In the genomic region with DNA sequence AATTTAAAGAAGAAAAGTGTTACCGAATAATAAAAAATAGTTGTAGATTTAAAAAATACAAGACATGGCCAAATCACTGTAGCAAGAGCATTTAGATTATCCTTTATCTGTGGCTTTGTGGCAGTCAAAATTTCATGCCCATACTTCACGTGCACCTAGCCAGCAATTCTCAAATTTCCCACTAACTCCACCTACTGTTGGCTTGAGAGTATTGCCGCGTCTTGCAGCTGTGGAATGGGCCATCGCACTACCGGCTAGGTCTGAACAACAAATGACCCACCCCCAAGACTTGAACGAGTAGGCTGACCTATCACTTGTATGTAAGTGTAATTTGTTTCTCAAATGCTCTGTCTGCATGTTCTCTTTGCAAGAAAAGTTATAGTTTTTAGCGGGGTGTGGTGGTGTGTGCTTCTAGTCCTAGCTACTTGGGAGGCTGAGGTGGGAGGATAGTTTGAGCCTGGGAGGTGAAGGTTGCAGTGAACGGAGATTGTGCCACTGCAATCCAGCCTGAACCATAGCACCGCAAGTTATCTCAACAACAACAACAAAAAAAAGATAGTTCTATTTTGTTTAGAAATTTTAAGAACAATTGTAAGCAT, we compare ENCODE assay signal across 9 cellular contexts. TPM values are rescaled to one million over a fixed set of nuclear protein-coding genes. Genes with fewer than 3 reads are reported as not detected.
DNase-seq lines count a peak whose midpoint lies in the region; ATAC-seq, FAIRE-seq and TF ChIP-seq lines count a peak whose summit lies in the region.
"Had no signal": no experiment of that assay in that cellular context is flagged by ENCODE, and none has a peak within 500 bp of the region (broad histone marks: within the 10 kb centered on the region; RNA-seq: fewer than 3 reads in every experiment).

No MANE protein-coding gene starts in this region.

- H3K18ac ChIP-seq in H1 (ENCODE audit: extremely low read depth, low read length): no peak overlapping the region

- H2BK20ac ChIP-seq in H1 (ENCODE audit: low read length): no peak overlapping the region

- H2BK15ac ChIP-seq in H1 (ENCODE audit: low read length): no peak overlapping the region

- H3K4ac ChIP-seq in H1 (replicated peaks; ENCODE audit: insufficient read length, low read depth, low read length): no peak overlapping the region

- H2BK12ac ChIP-seq in H1 (ENCODE audit: low read depth, low read length): no peak overlapping the region

- H3K79me1 ChIP-seq in H1 (ENCODE audit: low read depth, low read length): no peaks in the 10 kb centered on the region

- BruUV-seq in Panc1 (replicated peaks; lab: Mats Ljungman, UMichigan): no TSS peak

- FAIRE-seq in H1 (lab: Jason Lieb, UNC) (peak; percentile 66), pancreas (lab: Jason Lieb, UNC) (no peak)

- H3K27me3 ChIP-seq in Panc1 (ENCODE audit: control insufficient read depth, insufficient read depth, low read length) (no peaks in the 10 kb centered on the region), H1 (replicated peaks in 1 of 4; ENCODE audit: control insufficient read depth in 3 of 4, extremely low read depth in 1 of 4, insufficient read depth in 3 of 4, low read length in 3 of 4) (no peaks in the 10 kb centered on the region), pancreas (no peaks in the 10 kb centered on the region)
- H3K27me3 ChIP-seq: BLaER1 treated with 17β-estradiol and CSF1 and Interleukin-3, amounts not matched to agents 10 nM and 100 nM had no signal

- H3K56ac ChIP-seq in H1 (replicated peaks; ENCODE audit: insufficient read length, low read depth, low read length): no peak overlapping the region

- H4K5ac ChIP-seq in H1 (ENCODE audit: insufficient read length, low read depth, low read length): no peak overlapping the region

- intact Hi-C loops in Panc1 (cut with micrococcal nuclease; ENCODE audit: unreplicated experiment): no loop called here
- intact Hi-C loops in pancreas (cut with DNase I): no loop called here

- no peak overlapping the region for H2BK5ac ChIP-seq in H1 (ENCODE audit: low read depth, low read length)

- no peak for TF ChIP-seq EP300 in H1 (IDR thresholded peaks at IDR 0.05; ENCODE audit: borderline replicate concordance in 1 of 2, low read depth in 2 of 2, low read length in 2 of 2)

- peak; percentile 4 for DNase-seq in NCI-H2196 (lab: John Stamatoyannopoulos, UW; ENCODE audit: unreplicated experiment)
- DNase-seq in NCI-H2196 treated with DMSO at 0.1 percent for 48 hours (lab: John Stamatoyannopoulos, UW; ENCODE audit: unreplicated experiment): no peak
- peak; percentile 0 for DNase-seq in Panc1 (ENCODE audit: low read depth, low spot score)
- peak; percentile 50 to 61 for DNase-seq in H1 (ENCODE audit: low read depth in 1 of 2, low spot score in 2 of 2)
- DNase-seq in pancreas: peak in 3 of 6 donors; percentile 9 to 35 (median 23)
- DNase-seq in activated CD8-positive, alpha-beta memory T cell treated with anti-CD3 and anti-CD28 coated beads, Interleukin-2, amount 50 U/mL, for 4 hours: no peak
- no peak for DNase-seq in activated effector memory CD4-positive, alpha-beta T cell treated with Interleukin-2 at 50 U/mL for 16 hours

- TF ChIP-seq POLR2A in H1 (IDR thresholded peaks at IDR 0.05; ENCODE audit: control extremely low read depth in 1 of 2, low read depth in 2 of 2, low read length in 2 of 2): no peak

- H3K4me1 ChIP-seq in Panc1 (ENCODE audit: control insufficient read depth, insufficient read depth, low read length) (no peaks in the 10 kb centered on the region), H1 (replicated peaks in 1 of 4; ENCODE audit: control insufficient read depth in 3 of 4, insufficient read depth in 4 of 4, low read length in 3 of 4) (peaks cover 0 to 4% (median 0%) of the 10 kb centered on the region in 4 experiments; a peak in 1 of 7 replicates), pancreas (no peaks in the 10 kb centered on the region)
- H3K4me1 ChIP-seq: BLaER1 treated with 17β-estradiol and CSF1 and Interleukin-3, amounts not matched to agents 10 nM and 100 nM had no signal

- no peaks in the 10 kb centered on the region for H3K23me2 ChIP-seq in H1 (ENCODE audit: low read depth, low read length)

- H3K9me3 ChIP-seq in Panc1 (ENCODE audit: control insufficient read depth, insufficient read depth, low read depth, low read length) (no peaks in the 10 kb centered on the region), H1 (ENCODE audit: insufficient read depth in 2 of 2, low read depth in 1 of 2, low read length in 1 of 2) (no peaks in the 10 kb centered on the region), pancreas (no peaks in the 10 kb centered on the region)
- H3K9me3 ChIP-seq: BLaER1 treated with 17β-estradiol and CSF1 and Interleukin-3, amounts not matched to agents 10 nM and 100 nM had no signal

- TF ChIP-seq RAD21 in H1 (IDR thresholded peaks at IDR 0.05 in 1 of 2, conservative IDR thresholded peaks at IDR 0.05 in 1 of 2; ENCODE audit: low read depth in 2 of 2, low read length in 2 of 2): peak; percentile 64 to 74

- H2AK5ac ChIP-seq in H1 (ENCODE audit: low read depth, low read length): no peak overlapping the region

- H3K4me3 ChIP-seq in Panc1 (ENCODE audit: low read depth in 2 of 2, low read length in 2 of 2) (no peak overlapping the region), H1 (ENCODE audit: extremely low read depth in 1 of 4, insufficient read depth in 2 of 4, low read depth in 3 of 4, low read length in 4 of 4) (no peak overlapping the region), pancreas (no peak overlapping the region)
- H3K4me3 ChIP-seq: BLaER1 treated with 17β-estradiol and CSF1 and Interleukin-3, amounts not matched to agents 10 nM and 100 nM had no signal

- POLR2A ChIA-PET in Panc1 (lab: Charles Lee) (no interaction called here), H1 (lab: Charles Lee; ENCODE audit: partially characterized antibody) (interaction anchor here (1.1 kb wide), 1 partner anchor 16 kb away, joined by 3 read pairs; no protein-coding TSS in a partner anchor)

- ATAC-seq in HG03060 (IDR thresholded peaks at IDR 0.05; ENCODE audit: low read depth, unreplicated experiment) (peak; percentile 65), Panc1 (no peak), pancreas (peak; percentile 63 to 91 (median 73))

- H3K23ac ChIP-seq in H1 (ENCODE audit: insufficient read length): no peak overlapping the region

- H4K20me1 ChIP-seq in H1 (replicated peaks in 1 of 2; ENCODE audit: control insufficient read depth in 1 of 2, insufficient read depth in 2 of 2, low read length in 2 of 2): no peaks in the 10 kb centered on the region
- H4K20me1 ChIP-seq: BLaER1 treated with 17β-estradiol and CSF1 and Interleukin-3, amounts not matched to agents 10 nM and 100 nM had no signal

- H2AFZ ChIP-seq in H1 (ENCODE audit: low read length): no peak overlapping the region

- no peak overlapping the region for H3K14ac ChIP-seq in H1 (ENCODE audit: insufficient read length)

- no peak overlapping the region for H4K8ac ChIP-seq in H1 (ENCODE audit: extremely low read depth, insufficient read depth, low read length)

- peak; percentile 66 for TF ChIP-seq CTCF in Panc1 (IDR thresholded peaks at IDR 0.05)
- peak; percentile 68 to 77 (median 70) for TF ChIP-seq CTCF in H1 (IDR thresholded peaks at IDR 0.05; ENCODE audit: control extremely low read depth in 1 of 3, insufficient read depth in 1 of 3, low read depth in 1 of 3, low read length in 3 of 3)
- TF ChIP-seq CTCF in pancreas (IDR thresholded peaks at IDR 0.05): peak; percentile 27 to 55 (median 42)

- H3K27ac ChIP-seq in Panc1 (ENCODE audit: low read length) (no peak overlapping the region), H1 (ENCODE audit: low read depth, low read length) (no peak overlapping the region), pancreas (no peak overlapping the region)
- H3K27ac ChIP-seq: BLaER1 treated with 17β-estradiol and CSF1 and Interleukin-3, amounts not matched to agents 10 nM and 100 nM had no signal

- in situ Hi-C loops in Panc1 (cut with HindIII; ENCODE audit: low pct_unique_long_range_greater_than_20kb, low sequenced_read_pairs): no loop called here

- no peak overlapping the region for H4K91ac ChIP-seq in H1 (replicated peaks; ENCODE audit: insufficient read length, low read length)

- H3K9ac ChIP-seq in H1 (replicated peaks in 1 of 4; ENCODE audit: extremely low read depth in 1 of 4, low read depth in 3 of 4, low read length in 3 of 4): no peak overlapping the region
- H3K9ac ChIP-seq: BLaER1 treated with 17β-estradiol and CSF1 and Interleukin-3, amounts not matched to agents 10 nM and 100 nM had no signal

- no peaks in the 10 kb centered on the region for H3K36me3 ChIP-seq in Panc1 (ENCODE audit: control insufficient read depth, insufficient read depth, low read length)
- no peaks in the 10 kb centered on the region for H3K36me3 ChIP-seq in H1 (ENCODE audit: control insufficient read depth in 2 of 4, insufficient read depth in 4 of 4, low read length in 3 of 4)
- H3K36me3 ChIP-seq in pancreas: no peaks in the 10 kb centered on the region
- H3K36me3 ChIP-seq: BLaER1 treated with 17β-estradiol and CSF1 and Interleukin-3, amounts not matched to agents 10 nM and 100 nM had no signal

- H3K79me2 ChIP-seq in H1 (ENCODE audit: control insufficient read depth in 1 of 2, insufficient read depth in 2 of 2, low read length in 2 of 2): no peaks in the 10 kb centered on the region

- no peak overlapping the region for H2BK120ac ChIP-seq in H1 (replicated peaks; ENCODE audit: low read depth, low read length)

- WGBS in H1 (ENCODE audit: extremely low coverage in 1 of 2, insufficient coverage in 1 of 2, insufficient read length in 1 of 2, insufficient replicate concordance in 2 of 2, low coverage in 1 of 2, low lambda C conversion rate in 2 of 2, missing lambda C conversion rate in 1 of 2), 2 experiments: 47% methylated on average over 10 of the region's 10 CpGs; no CpG with 5 or more reads in 1 of the 2 experiments
- WGBS in pancreas, 2 donors: 23 to 24% methylated on average over 10 of the region's 10 CpGs

- CTCF ChIA-PET in Panc1 (lab: Charles Lee) (no interaction called here), H1 (lab: Charles Lee; ENCODE audit: partially characterized antibody) (interaction anchor here (0.6 to 2.4 kb wide), 22 partner anchors 10 to 1113 kb away, joined by 3 to 20 read pairs (median 3); partner anchors contain the start of gene KRTAP23-1)

- no peak overlapping the region for H3K4me2 ChIP-seq in H1 (ENCODE audit: insufficient read depth in 1 of 2, low read depth in 2 of 2, low read length in 2 of 2)
- H3K4me2 ChIP-seq: BLaER1 treated with 17β-estradiol and CSF1 and Interleukin-3, amounts not matched to agents 10 nM and 100 nM had no signal

RNA-seq across cellular contexts. Expression of gene KRTAP13-4, which starts 4.1 kb away (rescaled TPM):
- total RNA-seq in Panc1 (2021; ENCODE audit: unreplicated experiment): not detected
- polyA plus RNA-seq in Panc1 (2012; ENCODE audit: insufficient read length): not detected
- 0.42 TPM in 1 of 2 replicates, not detected in the other for total RNA-seq in H1 (2021; fragmentation: NEBNext Ultra II Directional; extraction: Animal tissue kit (Norgen Biotek cat#: 25700))
- polyA plus RNA-seq in H1 (2011; rRNA removed): 0.64 and 1.2 TPM in 2 replicates
- polyA plus RNA-seq in H1 (2011; cell fraction: cytosol; rRNA removed): 0.32 TPM
- 0.57 TPM for polyA plus RNA-seq in H1 (2011; cell fraction: nucleus; rRNA removed)
- 0.46 to 0.86 TPM (median 0.49 TPM) in 3 of 4 replicates, not detected in the other for polyA plus RNA-seq in H1 (2012, experiment 1 of 2)
- polyA plus RNA-seq in H1 (2012, experiment 2 of 2): 0.80 TPM
- polyA plus RNA-seq in H1 (2013, experiment 1 of 2): 0.45 TPM
- polyA plus RNA-seq in H1 (2013, experiment 2 of 2): 0.28 TPM
- 1.2 TPM in 1 of 2 replicates, not detected in the other for polyA minus RNA-seq in H1 (2011; rRNA and poly(A)+ RNA removed)
- polyA minus RNA-seq in H1 (2011; cell fraction: cytosol; rRNA and poly(A)+ RNA removed): not detected
- 0.90 TPM for polyA minus RNA-seq in H1 (2011; cell fraction: nucleus; rRNA and poly(A)+ RNA removed)
- not detected for total RNA-seq in pancreas
- polyA plus RNA-seq in pancreas: not detected

RNA-seq across cellular contexts. Expression of gene KRTAP15-1, which starts 5.9 kb away (rescaled TPM):
- not detected for total RNA-seq in Panc1 (2021; ENCODE audit: unreplicated experiment)
- not detected for polyA plus RNA-seq in Panc1 (2012; ENCODE audit: insufficient read length)
- not detected in 2 replicates for total RNA-seq in H1 (2021; fragmentation: NEBNext Ultra II Directional; extraction: Animal tissue kit (Norgen Biotek cat#: 25700))
- polyA plus RNA-seq in H1 (2011; rRNA removed): not detected in 2 replicates
- polyA plus RNA-seq in H1 (2011; cell fraction: cytosol; rRNA removed): not detected
- not detected for polyA plus RNA-seq in H1 (2011; cell fraction: nucleus; rRNA removed)
- polyA plus RNA-seq in H1 (2012, experiment 1 of 2): not detected in 4 replicates
- not detected for polyA plus RNA-seq in H1 (2012, experiment 2 of 2)
- polyA plus RNA-seq in H1 (2013, experiment 1 of 2): not detected
- polyA plus RNA-seq in H1 (2013, experiment 2 of 2): not detected
- polyA minus RNA-seq in H1 (2011; rRNA and poly(A)+ RNA removed): not detected in 2 replicates
- not detected for polyA minus RNA-seq in H1 (2011; cell fraction: cytosol; rRNA and poly(A)+ RNA removed)
- polyA minus RNA-seq in H1 (2011; cell fraction: nucleus; rRNA and poly(A)+ RNA removed): not detected
- total RNA-seq in pancreas: not detected
- not detected for polyA plus RNA-seq in pancreas

RNA-seq across cellular contexts. Expression of gene KRTAP13-3, which starts 8.4 kb away (rescaled TPM):
- total RNA-seq in Panc1 (2021; ENCODE audit: unreplicated experiment) (not detected), pancreas (not detected)
- not detected for polyA plus RNA-seq in Panc1 (2012; ENCODE audit: insufficient read length)
- not detected in 2 replicates for total RNA-seq in H1 (2021; fragmentation: NEBNext Ultra II Directional; extraction: Animal tissue kit (Norgen Biotek cat#: 25700))
- polyA plus RNA-seq in H1 (2011; rRNA removed) (not detected in 2 replicates), pancreas (not detected)
- not detected for polyA plus RNA-seq in H1 (2011; cell fraction: cytosol; rRNA removed)
- not detected for polyA plus RNA-seq in H1 (2011; cell fraction: nucleus; rRNA removed)
- not detected in 4 replicates for polyA plus RNA-seq in H1 (2012, experiment 1 of 2)
- not detected for polyA plus RNA-seq in H1 (2012, experiment 2 of 2)
- not detected for polyA plus RNA-seq in H1 (2013, experiment 1 of 2)
- not detected for polyA plus RNA-seq in H1 (2013, experiment 2 of 2)
- polyA minus RNA-seq in H1 (2011; rRNA and poly(A)+ RNA removed): not detected in 2 replicates
- polyA minus RNA-seq in H1 (2011; cell fraction: cytosol; rRNA and poly(A)+ RNA removed): not detected
- polyA minus RNA-seq in H1 (2011; cell fraction: nucleus; rRNA and poly(A)+ RNA removed): not detected

RNA-seq across cellular contexts. Expression of gene KRTAP13-1, which starts 38.3 kb away (rescaled TPM):
- not detected for total RNA-seq in Panc1 (2021; ENCODE audit: unreplicated experiment)
- not detected for polyA plus RNA-seq in Panc1 (2012; ENCODE audit: insufficient read length)
- total RNA-seq in H1 (2021; fragmentation: NEBNext Ultra II Directional; extraction: Animal tissue kit (Norgen Biotek cat#: 25700)): not detected in 2 replicates
- polyA plus RNA-seq in H1 (2011; rRNA removed): not detected in 2 replicates
- polyA plus RNA-seq in H1 (2011; cell fraction: cytosol; rRNA removed): not detected
- not detected for polyA plus RNA-seq in H1 (2011; cell fraction: nucleus; rRNA removed)
- polyA plus RNA-seq in H1 (2012, experiment 1 of 2): not detected in 4 replicates
- polyA plus RNA-seq in H1 (2012, experiment 2 of 2): not detected
- not detected for polyA plus RNA-seq in H1 (2013, experiment 1 of 2)
- polyA plus RNA-seq in H1 (2013, experiment 2 of 2): not detected
- not detected in 2 replicates for polyA minus RNA-seq in H1 (2011; rRNA and poly(A)+ RNA removed)
- polyA minus RNA-seq in H1 (2011; cell fraction: cytosol; rRNA and poly(A)+ RNA removed): not detected
- not detected for polyA minus RNA-seq in H1 (2011; cell fraction: nucleus; rRNA and poly(A)+ RNA removed)
- total RNA-seq in pancreas: not detected
- polyA plus RNA-seq in pancreas: not detected

RNA-seq across cellular contexts. Expression of gene KRTAP19-1, which starts 46.0 kb away (rescaled TPM):
- total RNA-seq in Panc1 (2021; ENCODE audit: unreplicated experiment): not detected
- polyA plus RNA-seq in Panc1 (2012; ENCODE audit: insufficient read length): not detected
- not detected in 2 replicates for total RNA-seq in H1 (2021; fragmentation: NEBNext Ultra II Directional; extraction: Animal tissue kit (Norgen Biotek cat#: 25700))
- polyA plus RNA-seq in H1 (2011; rRNA removed): not detected in 2 replicates
- polyA plus RNA-seq in H1 (2011; cell fraction: cytosol; rRNA removed): not detected
- polyA plus RNA-seq in H1 (2011; cell fraction: nucleus; rRNA removed): not detected
- not detected in 4 replicates for polyA plus RNA-seq in H1 (2012, experiment 1 of 2)
- polyA plus RNA-seq in H1 (2012, experiment 2 of 2): not detected
- polyA plus RNA-seq in H1 (2013, experiment 1 of 2): not detected
- polyA plus RNA-seq in H1 (2013, experiment 2 of 2): not detected
- not detected in 2 replicates for polyA minus RNA-seq in H1 (2011; rRNA and poly(A)+ RNA removed)
- polyA minus RNA-seq in H1 (2011; cell fraction: cytosol; rRNA and poly(A)+ RNA removed): not detected
- not detected for polyA minus RNA-seq in H1 (2011; cell fraction: nucleus; rRNA and poly(A)+ RNA removed)
- not detected for total RNA-seq in pancreas
- polyA plus RNA-seq in pancreas: not detected

Comparison
In these comparisons a context has a peak if more than half of its experiments do, and no peak if none do; other contexts are left out.
1. DNase-seq: peak in NCI-H2196 (single experiment), Panc1 (single experiment) and H1 (2 of 2); none in NCI-H2196 treated with DMSO at 0.1 percent for 48 hours (single experiment), activated CD8-positive, alpha-beta memory T cell treated with anti-CD3 and anti-CD28 coated beads, Interleukin-2, amount 50 U/mL, for 4 hours (single experiment) and activated effector memory CD4-positive, alpha-beta T cell treated with Interleukin-2 at 50 U/mL for 16 hours (single experiment).
2. Peak in every context shown above with its lines, with median percentiles within 50 percentile points of each other: CTCF ChIP-seq.